In genomic region chrX:103397707-103398106, GRCh38 we compare ENCODE assay signal across 18 cellular contexts.
"Had no signal": no experiment of that assay in that cellular context is flagged by ENCODE, and none has a peak within 500 bp of the region (broad histone marks: within the 10 kb centered on the region; RNA-seq: fewer than 3 reads in every experiment).

No MANE protein-coding gene starts in this region.

- H3K4me1 ChIP-seq: tibial artery had no signal

- DNase-seq: activated CD4-positive, alpha-beta memory T cell treated with anti-CD3 and anti-CD28 coated beads, Interleukin-2, amount 10 ng/mL, durations not matched to agents 7 days and 5 days; activated CD4-positive, alpha-beta T cell treated with anti-CD3 and anti-CD28 coated beads for 48 hours; activated CD4-positive, CD25-positive, alpha-beta regulatory T cell; activated naive CD4-positive, alpha-beta T cell treated with anti-CD3 and anti-CD28 coated beads for 36 hours; activated T-cell treated with anti-CD3 and anti-CD28 coated beads, Interleukin-2, amount 50 U/mL, for 24 hours; effector CD8-positive, alpha-beta T cell; foreskin fibroblast; left cardiac atrium; retina; stimulated activated CD4-positive, alpha-beta T cell treated with anti-CD3 and anti-CD28 coated beads, Interleukin-12 subunit alpha, Interleukin-12 subunit beta, amount 100 ng/mL, for 4 hours; stimulated activated CD4-positive, alpha-beta T cell treated with anti-CD3 and anti-CD28 coated beads, Interleukin-1b, Interleukin-23, amount 100 ng/mL, for 48 hours; stimulated activated CD8-positive, alpha-beta memory T cell treated with anti-CD3 and anti-CD28 coated beads, Interleukin-4, amount 100 ng/mL, for 48 hours; stimulated activated naive CD4-positive, alpha-beta T cell; substantia nigra; T-cell; tibial artery had no signal

- H3K27ac ChIP-seq: cardiac muscle cell, neutrophil, tibial artery had no signal

- H3K36me3 ChIP-seq: cardiac muscle cell, neutrophil, tibial artery had no signal

- ATAC-seq: T-cell had no signal

- H3K4me3 ChIP-seq: cardiac muscle cell, tibial artery had no signal

- H3K27me3 ChIP-seq: neutrophil, tibial artery had no signal

- H3K9me3 ChIP-seq: neutrophil, tibial artery had no signal
